Comparison of ENCODE assay signal across 8 cellular contexts in the genomic region with DNA sequence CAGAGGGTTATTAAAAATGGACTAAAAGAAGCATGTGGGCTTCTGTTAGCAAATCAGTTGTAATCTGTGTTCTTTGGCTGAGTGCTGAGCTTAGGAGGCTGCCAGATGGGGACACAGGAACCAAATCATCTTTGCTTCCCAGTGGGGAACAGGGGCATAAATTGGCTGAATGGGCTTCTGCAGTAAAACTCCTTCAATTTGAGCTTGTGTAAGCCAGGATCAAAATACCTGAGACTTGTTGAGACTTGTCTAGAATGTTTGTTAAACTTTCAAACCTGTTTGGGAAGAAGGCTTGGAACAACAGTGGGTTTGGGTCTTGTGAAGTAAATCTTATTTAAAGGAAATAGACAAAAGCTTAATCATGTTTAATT. TPM values are rescaled to one million over a fixed set of nuclear protein-coding genes. Genes with fewer than 3 reads are reported as not detected.
DNase-seq lines count a peak whose midpoint lies in the region; ATAC-seq and TF ChIP-seq lines count a peak whose summit lies in the region.

No MANE protein-coding gene starts in this region.

- H3K36me3 Mint-ChIP-seq in activated CD4-positive, alpha-beta T cell treated with anti-CD3 and anti-CD28 coated beads for 36 hours (ENCODE audit: low read depth): peaks cover 33% of the 10 kb centered on the region

- no peak for TF ChIP-seq POLR2A in suprapubic skin (IDR thresholded peaks at IDR 0.05)

- CTCF ChIA-PET in activated CD4-positive, alpha-beta T cell treated with anti-CD3 and anti-CD28 coated beads for 36 hours (lab: Charles Lee): interaction anchor here (0.9 to 2.4 kb wide), 13 partner anchors 8 to 88 kb away, joined by 3 to 14 read pairs (median 4); no protein-coding TSS in a partner anchor
- CTCF ChIA-PET in Panc1 (lab: Charles Lee): interaction anchor here (1.0 kb wide), 1 partner anchor 11 kb away, joined by 3 read pairs; no protein-coding TSS in a partner anchor

- no peak for DNase-seq in activated CD4-positive, alpha-beta T cell treated with anti-CD3 and anti-CD28 coated beads for 36 hours
- DNase-seq in activated CD4-positive, alpha-beta T cell treated with anti-CD3 and anti-CD28 coated beads for 48 hours: no peak
- DNase-seq in Panc1 (ENCODE audit: low read depth, low spot score) (no peak), fibroblast of mammary gland (ENCODE audit: low read depth) (peak; percentile 62), suprapubic skin (ENCODE audit: low spot score in 2 of 2) (no peak), A172 (ENCODE audit: low spot score) (no peak), ureter (ENCODE audit: low spot score) (no peak)

- H3K4me1 Mint-ChIP-seq in activated CD4-positive, alpha-beta T cell treated with anti-CD3 and anti-CD28 coated beads for 36 hours: peaks cover 96% of the 10 kb centered on the region

- H3K36me3 ChIP-seq in Panc1 (ENCODE audit: control insufficient read depth, insufficient read depth, low read length): no peaks in the 10 kb centered on the region
- H3K36me3 ChIP-seq in suprapubic skin: no peaks in the 10 kb centered on the region

- peak overlapping the region; percentile 81 for H3K27ac ChIP-seq in Panc1 (ENCODE audit: low read length)
- H3K27ac ChIP-seq in suprapubic skin: peak overlapping the region; percentile 85

- H3K27me3 ChIP-seq in Panc1 (ENCODE audit: control insufficient read depth, insufficient read depth, low read length) (no peaks in the 10 kb centered on the region), suprapubic skin (no peaks in the 10 kb centered on the region)

- no peaks in the 10 kb centered on the region for H3K27me3 Mint-ChIP-seq in activated CD4-positive, alpha-beta T cell treated with anti-CD3 and anti-CD28 coated beads for 36 hours

- BruUV-seq in Panc1 (replicated peaks; lab: Mats Ljungman, UMichigan): no TSS peak

- H3K27ac Mint-ChIP-seq in activated CD4-positive, alpha-beta T cell treated with anti-CD3 and anti-CD28 coated beads for 36 hours: peak overlapping the region; percentile 94

- ATAC-seq in activated CD4-positive, alpha-beta T cell treated with anti-CD3 and anti-CD28 coated beads for 36 hours: no peak
- peak; percentile 27 for ATAC-seq in Panc1
- no peak for ATAC-seq in GM19324 (IDR thresholded peaks at IDR 0.05; ENCODE audit: low FRiP score, unreplicated experiment)

- H3K9me3 ChIP-seq in Panc1 (ENCODE audit: control insufficient read depth, insufficient read depth, low read depth, low read length) (no peaks in the 10 kb centered on the region), suprapubic skin (no peaks in the 10 kb centered on the region)

- POLR2A ChIA-PET in activated CD4-positive, alpha-beta T cell treated with anti-CD3 and anti-CD28 coated beads for 36 hours (lab: Charles Lee): interaction anchor here (0.6 to 1.0 kb wide), 3 partner anchors 9 to 36 kb away, joined by 3 to 6 read pairs (median 3); no protein-coding TSS in a partner anchor
- POLR2A ChIA-PET in Panc1 (lab: Charles Lee): no interaction called here

- H3K4me1 ChIP-seq in Panc1 (ENCODE audit: control insufficient read depth, insufficient read depth, low read length) (peaks cover 22% of the 10 kb centered on the region), suprapubic skin (peaks cover 37% of the 10 kb centered on the region)

- no peak for TF ChIP-seq EP300 in suprapubic skin (IDR thresholded peaks at IDR 0.05)

- H3K4me3 ChIP-seq in Panc1 (ENCODE audit: low read depth in 2 of 2, low read length in 2 of 2) (no peak overlapping the region; a peak in 1 of 4 replicates), fibroblast of mammary gland (ENCODE audit: control insufficient read depth, low read depth, low read length) (no peak overlapping the region), suprapubic skin (peak overlapping the region; percentile 8)

- intact Hi-C loops in activated CD4-positive, alpha-beta T cell treated with anti-CD3 and anti-CD28 coated beads for 36 hours (cut with DNase I, micrococcal nuclease): no loop called here
- intact Hi-C loops in Panc1 (cut with micrococcal nuclease; ENCODE audit: unreplicated experiment): no loop called here

- no peaks in the 10 kb centered on the region for H3K9me3 Mint-ChIP-seq in activated CD4-positive, alpha-beta T cell treated with anti-CD3 and anti-CD28 coated beads for 36 hours (ENCODE audit: low read depth)

- in situ Hi-C loops in Panc1 (cut with HindIII; ENCODE audit: low pct_unique_long_range_greater_than_20kb, low sequenced_read_pairs): no loop called here

- TF ChIP-seq CTCF in Panc1 (IDR thresholded peaks at IDR 0.05) (no peak), fibroblast of mammary gland (conservative IDR thresholded peaks at IDR 0.05; ENCODE audit: control insufficient read depth, insufficient read depth, low read depth, low read length) (no peak), suprapubic skin (IDR thresholded peaks at IDR 0.05) (no peak)

- H3K4me3 Mint-ChIP-seq in activated CD4-positive, alpha-beta T cell treated with anti-CD3 and anti-CD28 coated beads for 36 hours: no peak overlapping the region

RNA-seq across cellular contexts. Expression of a gene that starts 32.2 kb away (rescaled TPM):
- 100 to 1,000 TPM; 166 to 171 TPM for total RNA-seq in activated CD4-positive, alpha-beta T cell treated with anti-CD3 and anti-CD28 coated beads for 36 hours
- 8.0 TPM for total RNA-seq in Panc1 (2021; ENCODE audit: unreplicated experiment)
- polyA plus RNA-seq in Panc1 (2012; ENCODE audit: insufficient read length): 6.9 TPM
- total RNA-seq in suprapubic skin: 10 to 100 TPM; 37.2 to 49.1 (median 43.3) TPM
- total RNA-seq in A172 (2014; rRNA removed; shearing (Covaris generic)): 13.7 and 18.0 TPM in 2 replicates
- 25.3 TPM for total RNA-seq in ureter
